In the genomic region with DNA sequence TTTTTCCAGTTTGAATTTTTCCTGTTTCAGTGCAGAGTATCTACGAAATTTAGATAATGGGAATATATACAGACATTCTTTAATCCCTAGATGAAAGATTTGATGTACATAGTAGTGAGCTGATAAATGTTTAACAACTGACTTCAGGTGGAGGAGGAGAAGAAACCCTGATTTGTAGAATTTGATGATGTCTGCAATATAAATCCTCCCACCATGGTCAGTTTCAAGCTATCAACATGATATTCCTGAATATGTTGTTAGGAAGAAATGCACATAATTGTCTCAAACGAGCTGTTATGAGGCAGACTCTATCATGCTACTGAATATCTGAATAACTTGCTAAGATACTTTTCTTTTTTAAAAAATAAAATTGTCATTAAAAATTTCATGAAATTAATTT, we compare ENCODE assay signal across 11 cellular contexts.
"Had no signal": no experiment of that assay in that cellular context is flagged by ENCODE, and none has a peak within 500 bp of the region (broad histone marks: within the 10 kb centered on the region; RNA-seq: fewer than 3 reads in every experiment).

No MANE protein-coding gene starts in this region.

- H3K9me3 ChIP-seq: HAP-1 had no signal

- H2AFZ ChIP-seq: GM23248, GM23338 had no signal

- DNase-seq: GM23248, GOT3, H7, H9, HCEC 1CT, HFFc6 had no signal

- H3K4me1 ChIP-seq: HAP-1 had no signal

- H3K4me3 ChIP-seq: GM23248, GM23338, HAP-1 had no signal

- H3K27ac ChIP-seq: GM23248 had no signal

- ATAC-seq: GM23338, HCT116 had no signal

- FAIRE-seq: H1, H54 had no signal

- H3K9ac ChIP-seq: GM23248 had no signal

- H3K36me3 ChIP-seq: HAP-1 had no signal

- H3K4me2 ChIP-seq: GM23338 had no signal
